18 cellular contexts compared by ENCODE assay signal in the genomic region with DNA sequence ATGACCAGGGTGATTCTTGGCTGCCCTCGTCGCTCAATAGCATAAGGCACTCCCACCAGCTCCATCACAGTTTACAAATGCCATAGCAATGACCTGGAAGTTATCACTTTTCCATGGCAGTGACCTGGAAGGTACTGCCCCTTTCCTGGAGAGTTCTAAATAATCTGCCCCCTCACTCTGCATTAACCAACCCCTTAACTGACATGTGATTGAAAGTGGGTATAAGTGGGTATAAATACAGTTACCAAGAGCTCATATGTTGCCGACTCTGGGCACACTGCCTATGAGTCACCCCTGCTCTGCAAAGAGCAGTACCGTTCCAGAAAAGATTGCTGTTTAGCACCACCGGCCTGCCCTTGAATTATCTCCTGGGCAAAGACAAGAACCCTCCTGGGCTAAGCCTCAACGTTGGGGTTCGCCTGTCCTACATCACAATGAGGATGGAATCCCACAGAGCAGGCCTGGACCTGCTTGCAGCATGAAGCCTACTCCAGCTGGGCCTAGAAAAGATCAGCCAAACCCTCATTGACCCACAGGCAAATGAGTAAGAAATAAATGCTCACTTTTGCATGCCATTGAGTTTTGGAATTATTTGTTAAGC.
DNase-seq lines count a peak whose midpoint lies in the region; ATAC-seq and TF ChIP-seq lines count a peak whose summit lies in the region.
"Had no signal": no experiment of that assay in that cellular context is flagged by ENCODE, and none has a peak within 500 bp of the region (broad histone marks: within the 10 kb centered on the region; RNA-seq: fewer than 3 reads in every experiment).

No MANE protein-coding gene starts in this region.

- CTCF ChIA-PET in IMR-90 (lab: Yijun Ruan, JAX): interaction anchor here (0.6 to 2.6 kb wide), 3 partner anchors 9 to 178 kb away, joined by 3 to 10 read pairs (median 8); no protein-coding TSS in a partner anchor

- H3K9me3 ChIP-seq in IMR-90 (ENCODE audit: control insufficient read depth, insufficient read depth, low read length) (0 out of 2 replicates have a peak, but pooled peaks cover 1% of the 10 kb centered on the region), left lung (no peaks in the 10 kb centered on the region), body of pancreas (no peaks in the 10 kb centered on the region)
- H3K9me3 ChIP-seq: heart left ventricle, stomach had no signal

- 57% methylated on average over 3 of the region's 7 CpGs; no CpG with 5 or more reads in 1 of the 2 experiments for WGBS in IMR-90 (ENCODE audit: extremely low coverage in 2 of 2, insufficient read length in 1 of 2), 2 experiments
- 87% methylated on average over 5 to 7 of the region's 7 CpGs for WGBS in body of pancreas, 2 donors

- in situ Hi-C loops in IMR-90 (cut with MboI; ENCODE audit: low sequenced_read_pairs): no loop called here

- H3K14ac ChIP-seq in IMR-90 (replicated peaks; ENCODE audit: low read depth, low read length): no peak overlapping the region

- H3K56ac ChIP-seq in IMR-90 (ENCODE audit: extremely low read depth, insufficient read depth, low read length): no peak overlapping the region

- no peaks in the 10 kb centered on the region for H3K79me1 ChIP-seq in IMR-90 (ENCODE audit: low read depth in 1 of 2, low read length in 2 of 2)

- no peak for TF ChIP-seq POLR2A in IMR-90 (IDR thresholded peaks at IDR 0.05; ENCODE audit: low read depth, low read length)
- TF ChIP-seq POLR2A in body of pancreas (IDR thresholded peaks at IDR 0.05): no peak

- no peak overlapping the region for H2BK15ac ChIP-seq in IMR-90 (ENCODE audit: low read depth, low read length)

- H3K23ac ChIP-seq in IMR-90 (ENCODE audit: low read depth, low read length): no peak overlapping the region

- H4K5ac ChIP-seq in IMR-90 (ENCODE audit: low read depth, low read length): no peak overlapping the region

- H2BK120ac ChIP-seq in IMR-90 (ENCODE audit: low read depth, low read length): no peak overlapping the region

- no peak overlapping the region for H4K8ac ChIP-seq in IMR-90 (ENCODE audit: low read depth in 2 of 2, low read length in 2 of 2)

- no peaks in the 10 kb centered on the region for H4K20me1 ChIP-seq in IMR-90 (ENCODE audit: insufficient read depth, low read length)

- H2AK9ac ChIP-seq in IMR-90 (replicated peaks; ENCODE audit: low read depth, low read length, poor library complexity): no peak overlapping the region

- BruUV-seq in IMR-90 (replicated peaks; lab: Mats Ljungman, UMichigan): no TSS peak

- dilution Hi-C loops in IMR-90 (cut with HindIII; ENCODE audit: low sequenced_read_pairs, unreplicated experiment): no loop called here

- no peak overlapping the region for H3K4me3 ChIP-seq in IMR-90 (ENCODE audit: insufficient read depth, low read depth, low read length)
- H3K4me3 ChIP-seq in left lung: no peak overlapping the region
- no peak overlapping the region for H3K4me3 ChIP-seq in body of pancreas
- H3K4me3 ChIP-seq: heart left ventricle, stomach had no signal

- TF ChIP-seq CTCF in IMR-90 (conservative IDR thresholded peaks at IDR 0.05; ENCODE audit: low read depth, low read length) (no peak), left lung (IDR thresholded peaks at IDR 0.05) (no peak), body of pancreas (IDR thresholded peaks at IDR 0.05) (no peak)

- no peaks in the 10 kb centered on the region for H3K9me1 ChIP-seq in IMR-90 (ENCODE audit: insufficient read depth, low read length)

- H3K27me3 ChIP-seq in IMR-90 (ENCODE audit: control insufficient read depth, insufficient read depth, low read length) (peaks cover 34% of the 10 kb centered on the region), left lung (peaks cover 0 to 6% of the 10 kb centered on the region in 2 donors), body of pancreas (no peaks in the 10 kb centered on the region)

- POLR2A ChIA-PET in IMR-90 (lab: Charles Lee; ENCODE audit: unreplicated experiment): no interaction called here

- DNase-seq in AG20443 (ENCODE audit: low spot score): peak; percentile 47
- peak; percentile 7 for DNase-seq in IMR-90
- DNase-seq in amniotic epithelial cell (ENCODE audit: low read depth): peak; percentile 27
- no peak for DNase-seq in left lung
- DNase-seq in body of pancreas: no peak
- DNase-seq: activated effector memory CD4-positive, alpha-beta T cell treated with anti-CD3 and anti-CD28 coated beads, Interleukin-2, amount 50 U/mL, for 16 hours; erythroblast; heart left ventricle; Kasumi-1; kidney; mesendoderm; NCI-H1417 treated with DMSO at 0.1 percent for 48 hours; NCI-H345; SHP77 treated with DMSO at 0.1 percent for 48 hours; stomach had no signal

- TF ChIP-seq RAD21 in IMR-90 (IDR thresholded peaks at IDR 0.05; ENCODE audit: low read length): no peak

- no peak overlapping the region for H2AK5ac ChIP-seq in IMR-90 (ENCODE audit: low read depth, low read length)

- ATAC-seq in IMR-90 (ENCODE audit: low read depth): no peak
- peak; percentile 32 for ATAC-seq in left lung
- ATAC-seq in GM21526 (IDR thresholded peaks at IDR 0.05; ENCODE audit: low FRiP score, unreplicated experiment): no peak
- no peak for ATAC-seq in body of pancreas
- ATAC-seq in GM19023 (IDR thresholded peaks at IDR 0.05; ENCODE audit: unreplicated experiment): no peak
- ATAC-seq in GM19351 (IDR thresholded peaks at IDR 0.05; ENCODE audit: unreplicated experiment): no peak
- ATAC-seq: heart left ventricle had no signal

- no peak overlapping the region for H3K4ac ChIP-seq in IMR-90 (ENCODE audit: low read depth, low read length)

- H2BK20ac ChIP-seq in IMR-90 (ENCODE audit: low read depth, low read length): no peak overlapping the region

- no peaks in the 10 kb centered on the region for H3K4me1 ChIP-seq in IMR-90 (ENCODE audit: control insufficient read depth, insufficient read depth, low read length)
- H3K4me1 ChIP-seq in left lung: no peaks in the 10 kb centered on the region
- H3K4me1 ChIP-seq in body of pancreas: no peaks in the 10 kb centered on the region
- H3K4me1 ChIP-seq: heart left ventricle, stomach had no signal

- no peak overlapping the region for H3K9ac ChIP-seq in IMR-90 (ENCODE audit: low read depth, low read length)

- no peak overlapping the region for H2BK5ac ChIP-seq in IMR-90 (ENCODE audit: low read depth, low read length, poor library complexity, severe bottlenecking)

- H3K18ac ChIP-seq in IMR-90 (ENCODE audit: low read depth, low read length): no peak overlapping the region

- no peaks in the 10 kb centered on the region for H3K36me3 ChIP-seq in IMR-90 (ENCODE audit: control insufficient read depth, insufficient read depth, low read length)
- no peaks in the 10 kb centered on the region for H3K36me3 ChIP-seq in left lung
- H3K36me3 ChIP-seq in body of pancreas (replicated peaks in 1 of 2; ENCODE audit: insufficient read depth in 1 of 2, low read depth in 2 of 2): no peaks in the 10 kb centered on the region
- H3K36me3 ChIP-seq: heart left ventricle, stomach had no signal

- intact Hi-C loops in IMR-90 (cut with micrococcal nuclease) (no loop called here), left lung (cut with DNase I) (no loop called here), body of pancreas (cut with DNase I) (no loop called here)

- no peak overlapping the region for H3K27ac ChIP-seq in IMR-90 (ENCODE audit: insufficient read depth, low read length)
- H3K27ac ChIP-seq in left lung: no peak overlapping the region
- no peak overlapping the region for H3K27ac ChIP-seq in body of pancreas
- H3K27ac ChIP-seq: heart left ventricle, stomach had no signal

- no peak overlapping the region for H2AFZ ChIP-seq in IMR-90 (replicated peaks; ENCODE audit: low read length, poor library complexity)

- no peak overlapping the region for H4K91ac ChIP-seq in IMR-90 (ENCODE audit: insufficient read depth, low read depth, low read length)

- H3K4me2 ChIP-seq in IMR-90 (ENCODE audit: low read depth, low read length): no peak overlapping the region

TF ChIP-seq in IMR-90, 13 proteins besides CTCF, POLR2A, EP300 and RAD21:
- TF ChIP-seq NFE2L2 (IDR thresholded peaks at IDR 0.05; ENCODE audit: low read depth, low read length) (no peak), CHD1 (IDR thresholded peaks at IDR 0.05; ENCODE audit: low read depth, low read length) (no peak)

Comparison
In these comparisons a context has a peak if more than half of its experiments do, and no peak if none do; other contexts are left out.
1. DNase-seq: peak in AG20443 (single experiment), IMR-90 (single experiment) and amniotic epithelial cell (single experiment); none in left lung (0 of 2) and body of pancreas (0 of 4).